In the genomic region with DNA sequence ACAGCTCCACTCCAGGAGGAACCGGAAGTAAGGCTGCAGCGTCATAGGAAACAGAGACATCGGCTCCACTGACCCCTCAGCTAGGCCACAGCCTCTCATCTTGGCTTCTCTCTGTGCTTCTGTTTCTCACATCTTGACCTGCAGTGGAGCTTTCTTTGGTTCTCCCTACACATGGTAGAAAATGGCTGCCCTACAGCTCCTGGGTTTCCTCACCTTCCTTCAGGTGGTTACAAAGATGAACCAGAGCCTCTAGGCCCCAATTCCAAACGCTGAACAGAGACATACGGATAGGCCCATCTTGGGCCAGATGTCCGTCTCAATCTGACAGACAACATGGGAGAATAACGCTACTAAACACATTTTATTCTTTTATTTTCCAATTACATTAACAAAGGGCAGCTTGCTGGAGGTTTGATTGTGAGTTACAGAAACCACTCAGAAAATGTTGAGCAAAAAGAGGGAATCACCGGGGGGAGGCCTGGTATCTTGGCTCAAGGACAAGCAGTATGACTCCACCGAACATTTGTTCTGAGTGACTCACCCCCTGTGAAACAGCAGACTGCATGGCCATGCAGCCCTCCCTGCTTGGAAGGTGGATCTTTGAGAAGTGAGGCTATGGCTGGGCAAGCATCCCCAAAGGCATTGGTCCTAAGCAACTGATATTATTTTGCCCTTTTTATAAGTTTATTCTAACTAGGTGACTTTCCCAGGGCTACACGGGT, we compare ENCODE assay signal across 11 cellular contexts.
DNase-seq lines count a peak whose midpoint lies in the region; ATAC-seq and TF ChIP-seq lines count a peak whose summit lies in the region.
"Had no signal": no experiment of that assay in that cellular context is flagged by ENCODE, and none has a peak within 500 bp of the region (broad histone marks: within the 10 kb centered on the region; RNA-seq: fewer than 3 reads in every experiment).

No MANE protein-coding gene starts in this region.

- ATAC-seq in upper lobe of right lung (no peak), GM18867 (IDR thresholded peaks at IDR 0.05; ENCODE audit: unreplicated experiment) (no peak)

- H3K36me3 ChIP-seq in upper lobe of right lung: no peaks in the 10 kb centered on the region

- H3K27ac ChIP-seq in upper lobe of right lung: no peak overlapping the region

- no peak for TF ChIP-seq CTCF in upper lobe of right lung (IDR thresholded peaks at IDR 0.05)

- intact Hi-C loops in upper lobe of right lung (cut with DNase I): no loop called here

- no peaks in the 10 kb centered on the region for H3K27me3 ChIP-seq in upper lobe of right lung

- H3K9me3 ChIP-seq in upper lobe of right lung: no peaks in the 10 kb centered on the region

- H3K4me1 ChIP-seq in upper lobe of right lung: no peaks in the 10 kb centered on the region

- H3K4me3 ChIP-seq in upper lobe of right lung: no peak overlapping the region

- DNase-seq in DMS 273 (lab: John Stamatoyannopoulos, UW; ENCODE audit: unreplicated experiment) (peak; percentile 63), NCI-H446 (lab: John Stamatoyannopoulos, UW) (peak; percentile 34 to 90), dermis blood vessel endothelial cell (peak; percentile 34), non-pigmented ciliary epithelial cell (ENCODE audit: low read depth) (peak; percentile 91), germinal center (ENCODE audit: low spot score) (no peak), upper lobe of right lung (no peak)
- no peak for DNase-seq in stimulated activated naive CD4-positive, alpha-beta T cell (lab: John Stamatoyannopoulos, UW)
- DNase-seq: DMS79 treated with DMSO at 0.1 percent for 48 hours, NCI-H510A treated with DMSO at 0.1 percent for 48 hours, T-helper 2 cell had no signal

Comparison
In these comparisons a context has a peak if more than half of its experiments do, and no peak if none do; other contexts are left out.
1. DNase-seq: peak in DMS 273 (single experiment), NCI-H446 (2 of 2), dermis blood vessel endothelial cell (single experiment) and non-pigmented ciliary epithelial cell (single experiment); none in germinal center (single experiment), upper lobe of right lung (single experiment) and stimulated activated naive CD4-positive, alpha-beta T cell (0 of 6).